1 cellular context compared by ENCODE assay signal in genomic region chr17:16025202-16025601, GRCh38.
TF ChIP-seq lines count a peak whose summit lies in the region.

No MANE protein-coding gene starts in this region.

TF ChIP-seq in K562, 482 proteins besides CTCF, POLR2A, EP300 and RAD21:
- TF ChIP-seq YY1 (IDR thresholded peaks at IDR 0.05; ENCODE audit: borderline replicate concordance in 1 of 3, control insufficient read depth in 1 of 3, extremely low read depth in 1 of 3, insufficient read depth in 3 of 3, insufficient read length in 1 of 3, insufficient replicate concordance in 2 of 3, low read depth in 1 of 3, low read length in 2 of 3), result no peak
- peak; percentile 52; the same call in 1 of the 2 replicates for TF ChIP-seq HMBOX1 (IDR thresholded peaks at IDR 0.05)
- no peak for TF ChIP-seq ETV5 (CRISPR knock-in tag; IDR thresholded peaks at IDR 0.05; ENCODE audit: low read depth)
TF ChIP-seq in K562: peak in this region for 1.
